Comparison of ENCODE assay signal across 19 cellular contexts in the genomic region with DNA sequence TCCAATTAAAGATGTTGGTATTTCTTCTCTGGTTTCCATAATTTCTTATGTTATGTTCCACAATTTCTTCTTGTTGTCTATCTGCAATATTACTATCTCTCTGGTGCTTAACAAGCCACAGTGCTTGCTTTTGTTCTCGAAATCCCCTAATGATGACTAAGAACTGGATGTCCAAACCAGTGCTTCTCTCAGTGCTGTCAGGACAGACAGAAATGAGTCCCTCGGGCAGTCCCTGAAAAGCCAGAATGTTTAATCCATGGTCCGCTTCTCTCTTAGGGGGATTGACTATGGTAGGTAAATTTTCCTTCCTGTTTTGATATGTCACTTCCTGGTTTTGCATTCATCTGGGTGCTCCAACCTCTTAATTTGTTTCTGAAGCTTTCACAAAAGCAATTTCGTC.
DNase-seq lines count a peak whose midpoint lies in the region; ATAC-seq and TF ChIP-seq lines count a peak whose summit lies in the region.
"Had no signal": no experiment of that assay in that cellular context is flagged by ENCODE, and none has a peak within 500 bp of the region (broad histone marks: within the 10 kb centered on the region; RNA-seq: fewer than 3 reads in every experiment).

No MANE protein-coding gene starts in this region.

- TF ChIP-seq CTCF in mammary epithelial cell (conservative IDR thresholded peaks at IDR 0.05 in 1 of 2, IDR thresholded peaks at IDR 0.05 in 1 of 2; ENCODE audit: extremely low read depth in 1 of 2, insufficient read depth in 1 of 2, low read depth in 1 of 2, low read length in 2 of 2), result no peak
- TF ChIP-seq CTCF in MCF 10A (IDR thresholded peaks at IDR 0.05; ENCODE audit: unreplicated experiment), result no peak
- TF ChIP-seq CTCF in progenitor cell of endocrine pancreas (IDR thresholded peaks at IDR 0.05; ENCODE audit: unreplicated experiment), result no peak
- TF ChIP-seq CTCF in gastrocnemius medialis (IDR thresholded peaks at IDR 0.05 in 4 of 5, conservative IDR thresholded peaks at IDR 0.05 in 1 of 5), result no peak

- H3K4me3 Mint-ChIP-seq in MCF 10A (ENCODE audit: unreplicated experiment) (no peak overlapping the region), progenitor cell of endocrine pancreas (ENCODE audit: low read depth) (no peak overlapping the region)
- H3K4me3 Mint-ChIP-seq: endodermal cell had no signal

- H3K9ac ChIP-seq in mammary epithelial cell (ENCODE audit: insufficient read depth, low read length), result no peak overlapping the region
- H3K9ac ChIP-seq: BLaER1 had no signal

- H3K4me1 Mint-ChIP-seq in MCF 10A (ENCODE audit: insufficient read depth, unreplicated experiment) (no peaks in the 10 kb centered on the region), progenitor cell of endocrine pancreas (ENCODE audit: low read depth) (no peaks in the 10 kb centered on the region)
- H3K4me1 Mint-ChIP-seq: endodermal cell had no signal

- H3K36me3 Mint-ChIP-seq in MCF 10A (ENCODE audit: insufficient read depth, unreplicated experiment) (no peaks in the 10 kb centered on the region), progenitor cell of endocrine pancreas (ENCODE audit: insufficient read depth) (no peaks in the 10 kb centered on the region)

- intact Hi-C loops in mammary epithelial cell (cut with micrococcal nuclease), result no loop called here
- intact Hi-C loops in MCF 10A (cut with micrococcal nuclease), result no loop called here
- intact Hi-C loops in gastrocnemius medialis (cut with DNase I; ENCODE audit: low total_unique reads), result no loop called here

- CTCF ChIA-PET in mammary epithelial cell (lab: Charles Lee; ENCODE audit: low non-redundant PET) (no interaction called here), MCF 10A (lab: Yijun Ruan, JAX) (interaction anchor here (0.6 to 0.7 kb wide), 2 partner anchors 13 to 21 kb away, joined by 3 read pairs; no protein-coding TSS in a partner anchor)

- WGBS in mammary epithelial cell (ENCODE audit: low coverage, missing lambda C conversion rate), result 48% methylated on average over 4 of the region's 4 CpGs

- in situ Hi-C loops in mammary epithelial cell (cut with MboI; ENCODE audit: low sequenced_read_pairs in 2 of 2), result no loop called here
- in situ Hi-C loops in gastrocnemius medialis (cut with MboI; ENCODE audit: low sequenced_read_pairs in 4 of 4), result no loop called here

- H3K27ac ChIP-seq in mammary epithelial cell (ENCODE audit: insufficient read depth, low read depth, low read length) (no peak overlapping the region), gastrocnemius medialis (no peak overlapping the region)
- H3K27ac ChIP-seq: 22Rv1, BLaER1, thyroid gland had no signal

- TF ChIP-seq POLR2A in gastrocnemius medialis (IDR thresholded peaks at IDR 0.05), result no peak

- H3K79me2 ChIP-seq in mammary epithelial cell (ENCODE audit: insufficient read depth, low read length), result no peaks in the 10 kb centered on the region

- H3K27me3 Mint-ChIP-seq in MCF 10A (ENCODE audit: insufficient read depth, unreplicated experiment), result no peaks in the 10 kb centered on the region
- H3K27me3 Mint-ChIP-seq in progenitor cell of endocrine pancreas, result no peaks in the 10 kb centered on the region

- H3K27me3 ChIP-seq in mammary epithelial cell (ENCODE audit: insufficient read depth, low read length), result no peaks in the 10 kb centered on the region
- no peaks in the 10 kb centered on the region for H3K27me3 ChIP-seq in gastrocnemius medialis
- H3K27me3 ChIP-seq: BLaER1, thyroid gland had no signal

- DNase-seq in mammary epithelial cell (peak; percentile 3), MCF 10A (ENCODE audit: unreplicated experiment) (no peak), T-helper 2 cell (no peak), progenitor cell of endocrine pancreas (ENCODE audit: low spot score, unreplicated experiment) (no peak), gastrocnemius medialis (no peak)
- no peak for DNase-seq in effector CD8-positive, alpha-beta T cell (lab: John Stamatoyannopoulos, UW)
- DNase-seq: activated CD4-positive, alpha-beta T cell treated with anti-CD3 and anti-CD28 coated beads, Interleukin-2, amount 50 U/mL, for 4 hours; central memory CD4-positive, alpha-beta T cell; DMS 273 treated with DMSO at 0.1 percent for 48 hours; endodermal cell; foreskin fibroblast; left ventricle myocardium superior; NCI-H1694; thyroid gland had no signal

- dilution Hi-C loops in mammary epithelial cell (cut with HindIII; ENCODE audit: low sequenced_read_pairs), result no loop called here

- BruUV-seq in mammary epithelial cell (replicated peaks; lab: Mats Ljungman, UMichigan) (no TSS peak), MCF 10A (replicated peaks; lab: Mats Ljungman, UMichigan) (no TSS peak)

- H3K27ac Mint-ChIP-seq in MCF 10A (ENCODE audit: low read depth, unreplicated experiment) (no peak overlapping the region), progenitor cell of endocrine pancreas (no peak overlapping the region)
- H3K27ac Mint-ChIP-seq: endodermal cell had no signal

- POLR2A ChIA-PET in MCF 10A (lab: Yijun Ruan, JAX), result no interaction called here

- ATAC-seq in HG02885 (IDR thresholded peaks at IDR 0.05; ENCODE audit: poor library complexity, unreplicated experiment), result peak; percentile 89
- peak; percentile 79 for ATAC-seq in HG03565 (IDR thresholded peaks at IDR 0.05; ENCODE audit: unreplicated experiment)
- ATAC-seq in gastrocnemius medialis, result no peak
- ATAC-seq: left ventricle myocardium superior had no signal

- H4K20me1 ChIP-seq in mammary epithelial cell (ENCODE audit: insufficient read depth, low read length), result no peaks in the 10 kb centered on the region
- H4K20me1 ChIP-seq: BLaER1 had no signal

- H3K4me2 ChIP-seq in mammary epithelial cell (ENCODE audit: insufficient read depth, low read depth, low read length), result no peak overlapping the region
- H3K4me2 ChIP-seq: BLaER1, smooth muscle cell had no signal

- no peaks in the 10 kb centered on the region for H3K4me1 ChIP-seq in mammary epithelial cell (ENCODE audit: insufficient read depth, low read length)
- H3K4me1 ChIP-seq in gastrocnemius medialis, result no peaks in the 10 kb centered on the region
- H3K4me1 ChIP-seq: BLaER1, thyroid gland had no signal

- H3K36me3 ChIP-seq in mammary epithelial cell (ENCODE audit: insufficient read depth, low read length) (no peaks in the 10 kb centered on the region), gastrocnemius medialis (no peaks in the 10 kb centered on the region)
- H3K36me3 ChIP-seq: BLaER1, thyroid gland had no signal

- no peaks in the 10 kb centered on the region for H3K9me3 ChIP-seq in mammary epithelial cell (replicated peaks; ENCODE audit: insufficient read depth, low read length)
- no peaks in the 10 kb centered on the region for H3K9me3 ChIP-seq in gastrocnemius medialis
- H3K9me3 ChIP-seq: BLaER1, thyroid gland had no signal

- H3K9me3 Mint-ChIP-seq in MCF 10A (ENCODE audit: unreplicated experiment) (peaks cover 14% of the 10 kb centered on the region), progenitor cell of endocrine pancreas (ENCODE audit: low read depth) (no peaks in the 10 kb centered on the region)
- H3K9me3 Mint-ChIP-seq: endodermal cell had no signal

- no peak overlapping the region for H2AFZ ChIP-seq in mammary epithelial cell (ENCODE audit: low read depth, low read length)

- no peak overlapping the region for H3K4me3 ChIP-seq in mammary epithelial cell (replicated peaks in 1 of 3; ENCODE audit: insufficient read depth in 1 of 3, low read depth in 2 of 3, low read length in 3 of 3)
- H3K4me3 ChIP-seq in gastrocnemius medialis, result no peak overlapping the region
- H3K4me3 ChIP-seq: BLaER1, smooth muscle cell, thyroid gland had no signal

Comparison
In these comparisons a context has a peak if more than half of its experiments do, and no peak if none do; other contexts are left out.
1. ATAC-seq: peak in HG02885 (single experiment) and HG03565 (single experiment); none in gastrocnemius medialis (0 of 2).